Comparison of ENCODE assay signal across 24 cellular contexts in the genomic region with DNA sequence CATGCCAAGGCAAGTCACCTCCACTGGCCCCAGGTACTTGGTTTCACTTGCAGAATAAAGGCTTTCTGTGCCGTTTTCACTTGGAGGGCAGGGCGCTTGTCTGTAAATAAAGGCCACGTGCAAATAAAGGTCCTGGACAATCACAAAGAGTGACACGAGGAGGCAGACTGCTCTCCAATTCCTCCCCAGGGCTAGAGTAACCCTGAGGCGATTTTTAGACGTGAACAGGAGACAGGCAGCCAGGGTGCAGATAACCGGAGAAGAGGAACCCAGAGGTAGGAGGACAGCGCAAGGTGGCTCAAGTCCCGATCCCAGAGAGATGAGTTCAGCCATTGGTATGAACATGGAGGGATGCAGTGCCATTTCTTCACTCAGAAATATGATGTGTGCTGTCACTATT.
"Had no signal": no experiment of that assay in that cellular context is flagged by ENCODE, and none has a peak within 500 bp of the region (broad histone marks: within the 10 kb centered on the region; RNA-seq: fewer than 3 reads in every experiment).

No MANE protein-coding gene starts in this region.

- DNase-seq: activated CD4-positive, alpha-beta T cell treated with anti-CD3 and anti-CD28 coated beads for 48 hours; activated CD4-positive, alpha-beta T cell treated with anti-CD3 and anti-CD28 coated beads, Interleukin-2, amount 50 U/mL, for 48 hours; activated CD4-positive, CD25-positive, alpha-beta regulatory T cell treated with anti-CD3 and anti-CD28 coated beads, Interleukin-2, amount 50 U/mL, for 72 hours; activated CD8-positive, alpha-beta memory T cell treated with anti-CD3 and anti-CD28 coated beads, Interleukin-2, amount 10 ng/mL, durations not matched to agents 7 days and 5 days; activated effector memory CD4-positive, alpha-beta T cell treated with Interleukin-2 at 50 U/mL for 16 hours; activated naive CD4-positive, alpha-beta T cell; activated T-cell treated with anti-CD3 and anti-CD28 coated beads, Interleukin-2, amount 50 U/mL, for 24 hours; aorta; central memory CD4-positive, alpha-beta T cell; NCI-H1092; NCI-H1436; NCI-H1694 treated with DMSO at 0.1 percent for 48 hours; NCI-H2029 treated with DMSO at 0.1 percent for 48 hours; NCI-H2171; NCI-H446; NCI-H524; NCI-H748 treated with DMSO at 0.1 percent for 48 hours; SIG-M5; T-helper 17 cell; T-helper 9 cell had no signal

- H3K9me3 Mint-ChIP-seq: activated T-cell treated with anti-CD3 and anti-CD28 coated beads, Interleukin-2, amount 50 U/mL, for 24 hours; activated T-helper 1 cell treated with anti-CD3 and anti-CD28 coated beads, Interleukin-12 subunit alpha, Interleukin-12 subunit beta, Interleukin-2, Interleukin-4 antibody, amounts not matched to agents 30 ng/mL and 10 ng/mL and 1 ng/mL, durations not matched to agents 14 hours and 24 hours and 36 hours; WTC11 had no signal

- H3K27ac ChIP-seq: KMS-11 had no signal

- H3K27me3 Mint-ChIP-seq: activated CD8-positive, alpha-beta memory T cell treated with anti-CD3 and anti-CD28 coated beads, Interleukin-2, amount 10 ng/mL, durations not matched to agents 7 days and 5 days; activated T-cell treated with anti-CD3 and anti-CD28 coated beads, Interleukin-2, amount 50 U/mL, for 24 hours; T-helper 17 cell had no signal

- H3K4me2 ChIP-seq: KMS-11 had no signal

- H3K4me1 Mint-ChIP-seq: activated CD8-positive, alpha-beta memory T cell treated with anti-CD3 and anti-CD28 coated beads, Interleukin-2, amount 10 ng/mL, durations not matched to agents 7 days and 5 days; activated naive CD4-positive, alpha-beta T cell treated with anti-CD3 and anti-CD28 coated beads, Interleukin-2, amount 50 U/mL, for 24 hours; T-helper 17 cell; WTC11 had no signal

- ATAC-seq: activated CD8-positive, alpha-beta memory T cell treated with anti-CD3 and anti-CD28 coated beads, Interleukin-2, amount 10 ng/mL, durations not matched to agents 7 days and 5 days; T-helper 17 cell; WTC11 had no signal

- H3K36me3 Mint-ChIP-seq: activated CD8-positive, alpha-beta memory T cell treated with anti-CD3 and anti-CD28 coated beads, Interleukin-2, amount 10 ng/mL, durations not matched to agents 7 days and 5 days; activated naive CD4-positive, alpha-beta T cell treated with anti-CD3 and anti-CD28 coated beads, Interleukin-2, amount 50 U/mL, for 24 hours; WTC11 had no signal

- H3K9ac ChIP-seq: KMS-11 had no signal

- H3K27ac Mint-ChIP-seq: activated CD8-positive, alpha-beta memory T cell treated with anti-CD3 and anti-CD28 coated beads, Interleukin-2, amount 10 ng/mL, durations not matched to agents 7 days and 5 days; activated naive CD4-positive, alpha-beta T cell treated with anti-CD3 and anti-CD28 coated beads, Interleukin-2, amount 50 U/mL, for 24 hours; activated T-cell treated with anti-CD3 and anti-CD28 coated beads, Interleukin-2, amount 50 U/mL, for 24 hours; activated T-helper 1 cell treated with anti-CD3 and anti-CD28 coated beads, Interleukin-12 subunit alpha, Interleukin-12 subunit beta, Interleukin-2, Interleukin-4 antibody, amounts not matched to agents 30 ng/mL and 10 ng/mL and 1 ng/mL, durations not matched to agents 14 hours and 24 hours and 36 hours; T-helper 17 cell; WTC11 had no signal

- H3K4me3 Mint-ChIP-seq: activated CD8-positive, alpha-beta memory T cell treated with anti-CD3 and anti-CD28 coated beads, Interleukin-2, amount 10 ng/mL, durations not matched to agents 7 days and 5 days; activated naive CD4-positive, alpha-beta T cell treated with anti-CD3 and anti-CD28 coated beads, Interleukin-2, amount 50 U/mL, for 24 hours; activated T-cell treated with anti-CD3 and anti-CD28 coated beads, Interleukin-2, amount 50 U/mL, for 24 hours; activated T-helper 1 cell treated with anti-CD3 and anti-CD28 coated beads, Interleukin-12 subunit alpha, Interleukin-12 subunit beta, Interleukin-2, Interleukin-4 antibody, amounts not matched to agents 30 ng/mL and 10 ng/mL and 1 ng/mL, durations not matched to agents 14 hours and 24 hours and 36 hours; T-helper 17 cell; WTC11 had no signal
